22 cellular contexts compared by ENCODE assay signal in the genomic region with DNA sequence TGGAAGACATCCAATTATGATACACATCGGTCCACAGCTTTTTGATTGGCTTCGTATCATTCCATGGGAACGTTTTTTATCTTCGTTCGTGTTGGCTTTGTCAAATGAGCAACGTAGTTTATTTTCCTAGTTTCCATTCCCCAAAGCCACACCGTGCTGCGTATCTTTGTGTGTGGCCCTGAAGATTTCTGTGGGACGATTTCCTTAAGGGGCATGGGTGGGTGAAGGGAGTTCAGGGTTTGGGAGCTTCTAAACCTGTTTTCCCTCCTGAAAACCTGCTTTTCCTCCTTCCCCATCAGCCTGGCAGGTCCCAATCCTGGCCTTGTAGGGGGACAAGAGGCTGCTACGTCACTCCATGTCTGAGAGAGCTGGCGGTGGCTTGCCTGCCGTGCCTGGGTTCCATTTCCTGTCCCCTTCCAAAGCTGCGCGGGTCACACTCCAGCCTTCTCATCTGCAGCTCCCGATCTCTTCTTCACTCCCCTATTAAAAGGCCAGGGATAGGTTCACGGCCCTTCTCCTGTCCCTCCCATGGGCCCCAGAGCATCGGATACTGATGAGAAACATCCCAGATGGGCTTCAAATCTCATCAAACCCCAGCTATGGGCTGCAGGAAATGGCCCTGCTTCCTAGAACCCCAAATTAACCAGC. TPM values are rescaled to one million over a fixed set of nuclear protein-coding genes. Genes with fewer than 3 reads are reported as not detected.
DNase-seq lines count a peak whose midpoint lies in the region; ATAC-seq and TF ChIP-seq lines count a peak whose summit lies in the region.
"Had no signal": no experiment of that assay in that cellular context is flagged by ENCODE, and none has a peak within 500 bp of the region (broad histone marks: within the 10 kb centered on the region; RNA-seq: fewer than 3 reads in every experiment).

No MANE protein-coding gene starts in this region.

- H2BK15ac ChIP-seq in neuronal stem cell (ENCODE audit: low read length), result no peak overlapping the region

- H4K8ac ChIP-seq in neuronal stem cell (ENCODE audit: low read depth, low read length), result no peak overlapping the region

- H3K79me1 ChIP-seq in neuronal stem cell (ENCODE audit: low read depth, low read length), result no peaks in the 10 kb centered on the region

- H2AK5ac ChIP-seq in neuronal stem cell (ENCODE audit: low read depth, low read length), result no peak overlapping the region

- H3K4me1 ChIP-seq in HUES64 (ENCODE audit: insufficient read depth, low read length) (peaks cover 17% of the 10 kb centered on the region), neuronal stem cell (ENCODE audit: control insufficient read depth in 2 of 2, insufficient read depth in 1 of 2, low read depth in 1 of 2, low read length in 2 of 2) (peaks cover 0 to 2% of the 10 kb centered on the region in 2 donors)
- H3K4me1 ChIP-seq: adrenal gland, prostate gland, testis had no signal

- ATAC-seq in GM21737 (IDR thresholded peaks at IDR 0.05; ENCODE audit: unreplicated experiment), result no peak
- ATAC-seq: heart left ventricle; left lobe of liver; Panc1; stimulated activated effector memory CD8-positive, alpha-beta T cell treated with anti-CD3 and anti-CD28 coated beads, Interleukin-12 subunit alpha, Interleukin-12 subunit beta, amount 100 ng/mL, for 72 hours had no signal

- no peak overlapping the region for H2BK5ac ChIP-seq in neuronal stem cell (ENCODE audit: low read length)

- H3K27ac Mint-ChIP-seq in chondrocyte (ENCODE audit: unreplicated experiment), result no peak overlapping the region
- H3K27ac Mint-ChIP-seq: activated CD4-positive, alpha-beta memory T cell treated with anti-CD3 and anti-CD28 coated beads for 36 hours; nephron; stimulated activated effector memory CD8-positive, alpha-beta T cell treated with anti-CD3 and anti-CD28 coated beads, Interleukin-12 subunit alpha, Interleukin-12 subunit beta, amount 100 ng/mL, for 72 hours had no signal

- H3K4ac ChIP-seq in neuronal stem cell (ENCODE audit: low read length), result no peak overlapping the region

- DNase-seq in D341Med (ENCODE audit: low spot score) (peak; percentile 64), chondrocyte (ENCODE audit: low spot score) (peak; percentile 37), neuronal stem cell (ENCODE audit: low spot score) (no peak)
- DNase-seq in stimulated activated naive CD4-positive, alpha-beta T cell (lab: John Stamatoyannopoulos, UW), result no peak
- DNase-seq in activated CD8-positive, alpha-beta memory T cell treated with anti-CD3 and anti-CD28 coated beads for 24 hours, result no peak
- DNase-seq: activated CD4-positive, alpha-beta memory T cell treated with anti-CD3 and anti-CD28 coated beads for 36 hours; activated CD4-positive, CD25-positive, alpha-beta regulatory T cell; adrenal gland; DND-41; heart left ventricle; NCI-H2029 treated with DMSO at 0.1 percent for 48 hours; stimulated activated CD4-positive, alpha-beta T cell treated with anti-CD3 and anti-CD28 coated beads, Interleukin-2, amount 100 ng/mL, for 24 hours; T-helper 9 cell; testis had no signal

- peak overlapping the region; percentile 66 for H2AFZ ChIP-seq in neuronal stem cell (ENCODE audit: low read length)

- peaks cover 10% of the 10 kb centered on the region for H3K4me1 Mint-ChIP-seq in chondrocyte (ENCODE audit: low read depth)
- H3K4me1 Mint-ChIP-seq: stimulated activated effector memory CD8-positive, alpha-beta T cell treated with anti-CD3 and anti-CD28 coated beads, Interleukin-12 subunit alpha, Interleukin-12 subunit beta, amount 100 ng/mL, for 72 hours had no signal

- H3K27ac ChIP-seq in HUES64 (ENCODE audit: low read depth, low read length) (peak overlapping the region; percentile 32; the same call in 1 of the 2 replicates), neuronal stem cell (replicated peaks; ENCODE audit: low read length) (no peak overlapping the region)
- H3K27ac ChIP-seq: adrenal gland, heart left ventricle, prostate gland, skin epidermis, testis had no signal

- peaks cover 17% of the 10 kb centered on the region for H3K27me3 Mint-ChIP-seq in chondrocyte (ENCODE audit: low read depth)

- no peak overlapping the region for H2BK12ac ChIP-seq in neuronal stem cell (ENCODE audit: low read length)

- H3K36me3 Mint-ChIP-seq in chondrocyte (ENCODE audit: low read depth), result no peaks in the 10 kb centered on the region
- H3K36me3 Mint-ChIP-seq: activated CD4-positive, alpha-beta memory T cell treated with anti-CD3 and anti-CD28 coated beads for 36 hours; stimulated activated effector memory CD8-positive, alpha-beta T cell treated with anti-CD3 and anti-CD28 coated beads, Interleukin-12 subunit alpha, Interleukin-12 subunit beta, amount 100 ng/mL, for 72 hours had no signal

- H3K9ac ChIP-seq in HUES64 (ENCODE audit: low read depth, low read length) (no peak overlapping the region; the same call in 1 of the 2 replicates), neuronal stem cell (ENCODE audit: low read depth, low read length, poor library complexity) (no peak overlapping the region)

- no peaks in the 10 kb centered on the region for H3K9me3 ChIP-seq in HUES64 (ENCODE audit: insufficient read depth, low read depth, low read length)
- H3K9me3 ChIP-seq in neuronal stem cell (replicated peaks in 1 of 2; ENCODE audit: control insufficient read depth in 2 of 2, insufficient read depth in 1 of 2, low read depth in 1 of 2, low read length in 2 of 2), result peaks cover 0 to 6% of the 10 kb centered on the region in 2 donors
- H3K9me3 ChIP-seq: adrenal gland, heart left ventricle, prostate gland, testis had no signal

- no peak for TF ChIP-seq CTCF in chondrocyte (IDR thresholded peaks at IDR 0.05)

- no peaks in the 10 kb centered on the region for H3K36me3 ChIP-seq in HUES64 (ENCODE audit: insufficient read depth, low read length)
- no peaks in the 10 kb centered on the region for H3K36me3 ChIP-seq in neuronal stem cell (replicated peaks in 1 of 2; ENCODE audit: control insufficient read depth in 2 of 2, insufficient read depth in 2 of 2, low read length in 2 of 2)
- H3K36me3 ChIP-seq: adrenal gland, heart left ventricle, prostate gland had no signal

- H3K4me3 Mint-ChIP-seq in chondrocyte (ENCODE audit: unreplicated experiment), result no peak overlapping the region
- H3K4me3 Mint-ChIP-seq: activated CD4-positive, alpha-beta memory T cell treated with anti-CD3 and anti-CD28 coated beads for 36 hours; nephron; stimulated activated effector memory CD8-positive, alpha-beta T cell treated with anti-CD3 and anti-CD28 coated beads, Interleukin-12 subunit alpha, Interleukin-12 subunit beta, amount 100 ng/mL, for 72 hours had no signal

- H3K27me3 ChIP-seq in HUES64 (ENCODE audit: insufficient read depth, low read length) (no peaks in the 10 kb centered on the region), neuronal stem cell (ENCODE audit: control insufficient read depth in 3 of 3, insufficient read depth in 3 of 3, low read depth in 1 of 3, low read length in 3 of 3) (peaks cover 0 to 37% (median 0%) of the 10 kb centered on the region in 3 experiments)
- H3K27me3 ChIP-seq: adrenal gland, heart left ventricle, testis had no signal

- 70% methylated on average over 16 of the region's 17 CpGs for WGBS in HUES64
- WGBS in neuronal stem cell (ENCODE audit: extremely low coverage in 2 of 2, insufficient read length in 2 of 2, insufficient replicate concordance in 1 of 2), 2 donors, result no CpG with 5 or more reads among the region's 17 CpGs

- H3K4me2 ChIP-seq in neuronal stem cell (ENCODE audit: insufficient read depth, low read length, poor library complexity, severe bottlenecking), result no peak overlapping the region

- no peak overlapping the region for H4K91ac ChIP-seq in neuronal stem cell (ENCODE audit: low read depth, low read length, poor library complexity)

- no peaks in the 10 kb centered on the region for H3K9me3 Mint-ChIP-seq in chondrocyte (ENCODE audit: low read depth)
- H3K9me3 Mint-ChIP-seq: activated CD4-positive, alpha-beta memory T cell treated with anti-CD3 and anti-CD28 coated beads for 36 hours; nephron; stimulated activated effector memory CD8-positive, alpha-beta T cell treated with anti-CD3 and anti-CD28 coated beads, Interleukin-12 subunit alpha, Interleukin-12 subunit beta, amount 100 ng/mL, for 72 hours had no signal

- no peak overlapping the region for H3K14ac ChIP-seq in neuronal stem cell (ENCODE audit: low read length)

- no peak overlapping the region for H2BK120ac ChIP-seq in neuronal stem cell (ENCODE audit: low read depth, low read length)

- H3K23ac ChIP-seq in neuronal stem cell (ENCODE audit: low read depth, low read length, poor library complexity), result no peak overlapping the region

- peak overlapping the region; percentile 46 for H3K18ac ChIP-seq in neuronal stem cell (ENCODE audit: low read length)

- no peak overlapping the region for H3K4me3 ChIP-seq in HUES64 (ENCODE audit: low read length)
- H3K4me3 ChIP-seq in neuronal stem cell (ENCODE audit: low read length in 2 of 2), result no peak overlapping the region
- H3K4me3 ChIP-seq: adrenal gland, heart left ventricle, prostate gland, skin epidermis, testis had no signal

RNA-seq across cellular contexts. Expression of gene ASS1, which starts 23.5 kb away (rescaled TPM):
- 38.1 TPM for polyA plus RNA-seq in HUES64 (2013, experiment 1 of 2)
- 36.4 TPM for polyA plus RNA-seq in HUES64 (2013, experiment 2 of 2)
- 193 to 202 TPM (median 194 TPM) in 3 replicates for total RNA-seq in chondrocyte
- 19.7 TPM for polyA plus RNA-seq in neuronal stem cell (2013, experiment 1 of 2)
- polyA plus RNA-seq in neuronal stem cell (2013, experiment 2 of 2), result 19.8 TPM

Comparison
In these comparisons a context has a peak if more than half of its experiments do, and no peak if none do; other contexts are left out.
1. DNase-seq: peak in D341Med (single experiment) and chondrocyte (single experiment); none in neuronal stem cell (single experiment), stimulated activated naive CD4-positive, alpha-beta T cell (0 of 6) and activated CD8-positive, alpha-beta memory T cell treated with anti-CD3 and anti-CD28 coated beads for 24 hours (single experiment).